Comparison of ENCODE assay signal across 26 cellular contexts in the genomic region with DNA sequence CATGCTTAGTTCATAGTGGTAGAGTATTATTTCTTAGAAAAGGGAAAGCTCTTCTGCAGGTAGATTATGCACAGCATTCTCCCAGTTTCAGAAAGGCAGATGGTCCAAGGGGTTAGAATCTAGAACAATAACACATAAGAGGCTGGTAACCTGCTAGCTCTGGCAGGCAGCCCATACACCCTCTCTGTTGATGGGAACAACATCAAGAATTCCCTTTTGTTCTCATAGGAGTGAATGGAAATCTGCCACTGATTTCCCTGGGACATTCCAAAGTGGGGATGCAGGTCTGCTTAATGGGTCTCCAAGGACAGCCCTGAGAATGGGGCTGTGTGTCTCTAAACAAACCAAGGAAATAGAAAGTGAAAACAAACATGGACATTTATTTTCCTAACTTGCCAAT.
DNase-seq lines count a peak whose midpoint lies in the region; ATAC-seq and TF ChIP-seq lines count a peak whose summit lies in the region.
"Had no signal": no experiment of that assay in that cellular context is flagged by ENCODE, and none has a peak within 500 bp of the region (broad histone marks: within the 10 kb centered on the region; RNA-seq: fewer than 3 reads in every experiment).

No MANE protein-coding gene starts in this region.

- H3K4me3 Mint-ChIP-seq in glutamatergic neuron (ENCODE audit: unreplicated experiment) (no peak overlapping the region), endothelial cell (ENCODE audit: unreplicated experiment) (no peak overlapping the region), osteocyte (ENCODE audit: unreplicated experiment) (no peak overlapping the region)
- no peak overlapping the region for H3K4me3 Mint-ChIP-seq in activated CD8-positive, alpha-beta T cell treated with anti-CD3 and anti-CD28 coated beads for 36 hours
- H3K4me3 Mint-ChIP-seq in activated CD8-positive, alpha-beta memory T cell treated with anti-CD3 and anti-CD28 coated beads, Interleukin-2, amount 10 ng/mL, durations not matched to agents 7 days and 5 days = no peak overlapping the region
- H3K4me3 Mint-ChIP-seq: activated CD8-positive, alpha-beta T cell treated with anti-CD3 and anti-CD28 coated beads, Interleukin-2, amount 10 ng/mL, durations not matched to agents 7 days and 5 days; central memory CD8-positive, alpha-beta T cell; natural killer cell had no signal

- peak; percentile 50 for DNase-seq in DMS 273 treated with DMSO at 0.1 percent for 48 hours (lab: John Stamatoyannopoulos, UW)
- peak; percentile 49 for DNase-seq in NCI-H1092 treated with DMSO at 0.1 percent for 48 hours (lab: John Stamatoyannopoulos, UW)
- DNase-seq in NCI-H524 treated with DMSO at 0.1 percent for 48 hours (lab: John Stamatoyannopoulos, UW) = peak; percentile 75
- DNase-seq in glutamatergic neuron = no peak
- DNase-seq in endothelial cell (ENCODE audit: low spot score) = no peak
- no peak for DNase-seq in activated CD8-positive, alpha-beta T cell treated with anti-CD3 and anti-CD28 coated beads for 36 hours
- DNase-seq in activated CD8-positive, alpha-beta memory T cell treated with anti-CD3 and anti-CD28 coated beads, Interleukin-2, amount 10 ng/mL, durations not matched to agents 7 days and 5 days = no peak
- DNase-seq in osteocyte (ENCODE audit: extremely low spot score, unreplicated experiment) = no peak
- DNase-seq: activated CD8-positive, alpha-beta T cell treated with anti-CD3 and anti-CD28 coated beads, Interleukin-2, amount 10 ng/mL, durations not matched to agents 7 days and 5 days; activated effector memory CD4-positive, alpha-beta T cell treated with anti-CD3 and anti-CD28 coated beads, Interleukin-2, amount 50 U/mL, for 16 hours; Calu3; foreskin melanocyte; GDM1; IMR-90; midbrain; natural killer cell; NCI-H1436; NCI-H2227 treated with DMSO at 0.1 percent for 48 hours; NCI-H774; PC-3; retina; SHP77 treated with DMSO at 0.1 percent for 48 hours; stimulated activated CD4-positive, alpha-beta T cell treated with anti-CD3 and anti-CD28 coated beads, Interleukin-12 subunit alpha, Interleukin-12 subunit beta, amount 100 ng/mL, for 4 hours; stimulated activated CD4-positive, alpha-beta T cell treated with anti-CD3 and anti-CD28 coated beads, Interleukin-4, amount 100 ng/mL, for 4 hours; stimulated activated naive CD4-positive, alpha-beta T cell had no signal

- H3K27ac Mint-ChIP-seq in glutamatergic neuron (ENCODE audit: unreplicated experiment) = peak overlapping the region; percentile 49
- H3K27ac Mint-ChIP-seq in endothelial cell (ENCODE audit: unreplicated experiment) = no peak overlapping the region
- no peak overlapping the region for H3K27ac Mint-ChIP-seq in activated CD8-positive, alpha-beta T cell treated with anti-CD3 and anti-CD28 coated beads for 36 hours
- no peak overlapping the region for H3K27ac Mint-ChIP-seq in activated CD8-positive, alpha-beta memory T cell treated with anti-CD3 and anti-CD28 coated beads, Interleukin-2, amount 10 ng/mL, durations not matched to agents 7 days and 5 days
- H3K27ac Mint-ChIP-seq in osteocyte (ENCODE audit: unreplicated experiment) = no peak overlapping the region
- H3K27ac Mint-ChIP-seq: activated CD8-positive, alpha-beta T cell treated with anti-CD3 and anti-CD28 coated beads, Interleukin-2, amount 10 ng/mL, durations not matched to agents 7 days and 5 days; natural killer cell had no signal

- TF ChIP-seq CTCF in glutamatergic neuron (IDR thresholded peaks at IDR 0.05; ENCODE audit: partially characterized antibody, unreplicated experiment) = no peak
- no peak for TF ChIP-seq CTCF in endothelial cell (IDR thresholded peaks at IDR 0.05; ENCODE audit: unreplicated experiment)
- TF ChIP-seq CTCF in activated CD8-positive, alpha-beta T cell treated with anti-CD3 and anti-CD28 coated beads for 36 hours (IDR thresholded peaks at IDR 0.05) = no peak
- no peak for TF ChIP-seq CTCF in osteocyte (IDR thresholded peaks at IDR 0.05)

- H3K4me1 Mint-ChIP-seq in glutamatergic neuron (ENCODE audit: low read depth, unreplicated experiment) (peaks cover 7% of the 10 kb centered on the region), endothelial cell (ENCODE audit: unreplicated experiment) (no peaks in the 10 kb centered on the region), osteocyte (ENCODE audit: unreplicated experiment) (peaks cover 2% of the 10 kb centered on the region)
- no peaks in the 10 kb centered on the region for H3K4me1 Mint-ChIP-seq in activated CD8-positive, alpha-beta T cell treated with anti-CD3 and anti-CD28 coated beads for 36 hours (ENCODE audit: low read depth)
- H3K4me1 Mint-ChIP-seq in activated CD8-positive, alpha-beta memory T cell treated with anti-CD3 and anti-CD28 coated beads, Interleukin-2, amount 10 ng/mL, durations not matched to agents 7 days and 5 days = no peaks in the 10 kb centered on the region
- H3K4me1 Mint-ChIP-seq: central memory CD8-positive, alpha-beta T cell; natural killer cell had no signal

- intact Hi-C loops in activated CD8-positive, alpha-beta T cell treated with anti-CD3 and anti-CD28 coated beads for 36 hours (cut with micrococcal nuclease) = no loop called here

- POLR2A ChIA-PET in activated CD8-positive, alpha-beta T cell treated with anti-CD3 and anti-CD28 coated beads for 36 hours (lab: Charles Lee) = no interaction called here

- no peaks in the 10 kb centered on the region for H3K36me3 Mint-ChIP-seq in glutamatergic neuron (ENCODE audit: unreplicated experiment)
- H3K36me3 Mint-ChIP-seq in endothelial cell (ENCODE audit: low read depth, unreplicated experiment) = no peaks in the 10 kb centered on the region
- no peaks in the 10 kb centered on the region for H3K36me3 Mint-ChIP-seq in activated CD8-positive, alpha-beta T cell treated with anti-CD3 and anti-CD28 coated beads for 36 hours (ENCODE audit: low read depth)
- no peaks in the 10 kb centered on the region for H3K36me3 Mint-ChIP-seq in activated CD8-positive, alpha-beta memory T cell treated with anti-CD3 and anti-CD28 coated beads, Interleukin-2, amount 10 ng/mL, durations not matched to agents 7 days and 5 days
- H3K36me3 Mint-ChIP-seq in osteocyte (ENCODE audit: unreplicated experiment) = peaks cover 2% of the 10 kb centered on the region
- H3K36me3 Mint-ChIP-seq: natural killer cell had no signal

- ATAC-seq in activated CD8-positive, alpha-beta T cell treated with anti-CD3 and anti-CD28 coated beads for 36 hours = no peak
- no peak for ATAC-seq in activated CD8-positive, alpha-beta memory T cell treated with anti-CD3 and anti-CD28 coated beads, Interleukin-2, amount 10 ng/mL, durations not matched to agents 7 days and 5 days
- ATAC-seq: activated CD8-positive, alpha-beta T cell treated with anti-CD3 and anti-CD28 coated beads, Interleukin-2, amount 10 ng/mL, durations not matched to agents 7 days and 5 days; natural killer cell; PC-3 had no signal

- H3K27me3 Mint-ChIP-seq in glutamatergic neuron (ENCODE audit: unreplicated experiment) (no peaks in the 10 kb centered on the region), endothelial cell (ENCODE audit: unreplicated experiment) (no peaks in the 10 kb centered on the region), osteocyte (ENCODE audit: unreplicated experiment) (no peaks in the 10 kb centered on the region)
- H3K27me3 Mint-ChIP-seq in activated CD8-positive, alpha-beta T cell treated with anti-CD3 and anti-CD28 coated beads for 36 hours = no peaks in the 10 kb centered on the region
- H3K27me3 Mint-ChIP-seq in activated CD8-positive, alpha-beta memory T cell treated with anti-CD3 and anti-CD28 coated beads, Interleukin-2, amount 10 ng/mL, durations not matched to agents 7 days and 5 days = peaks cover 2% of the 10 kb centered on the region

- CTCF ChIA-PET in activated CD8-positive, alpha-beta T cell treated with anti-CD3 and anti-CD28 coated beads for 36 hours (lab: Charles Lee) = no interaction called here
- CTCF ChIA-PET in activated CD8-positive, alpha-beta memory T cell treated with anti-CD3 and anti-CD28 coated beads, Interleukin-2, amount 10 ng/mL, durations not matched to agents 7 days and 5 days (lab: Charles Lee) = no interaction called here

- H3K9me3 Mint-ChIP-seq in glutamatergic neuron (ENCODE audit: unreplicated experiment) (no peaks in the 10 kb centered on the region), endothelial cell (ENCODE audit: unreplicated experiment) (no peaks in the 10 kb centered on the region), osteocyte (ENCODE audit: unreplicated experiment) (no peaks in the 10 kb centered on the region)
- H3K9me3 Mint-ChIP-seq in activated CD8-positive, alpha-beta T cell treated with anti-CD3 and anti-CD28 coated beads for 36 hours = no peaks in the 10 kb centered on the region
- H3K9me3 Mint-ChIP-seq in activated CD8-positive, alpha-beta memory T cell treated with anti-CD3 and anti-CD28 coated beads, Interleukin-2, amount 10 ng/mL, durations not matched to agents 7 days and 5 days (ENCODE audit: low read depth) = no peaks in the 10 kb centered on the region
- H3K9me3 Mint-ChIP-seq: central memory CD8-positive, alpha-beta T cell had no signal

Comparison
In these comparisons a context has a peak if more than half of its experiments do, and no peak if none do; other contexts are left out.
1. DNase-seq: peak in DMS 273 treated with DMSO at 0.1 percent for 48 hours (single experiment), NCI-H1092 treated with DMSO at 0.1 percent for 48 hours (single experiment) and NCI-H524 treated with DMSO at 0.1 percent for 48 hours (single experiment); none in glutamatergic neuron (single experiment), endothelial cell (single experiment), activated CD8-positive, alpha-beta T cell treated with anti-CD3 and anti-CD28 coated beads for 36 hours (single experiment), activated CD8-positive, alpha-beta memory T cell treated with anti-CD3 and anti-CD28 coated beads, Interleukin-2, amount 10 ng/mL, durations not matched to agents 7 days and 5 days (single experiment) and osteocyte (single experiment).